14 cellular contexts compared by ENCODE assay signal in genomic region chr3:156321934-156322333, GRCh38.
"Had no signal": no experiment of that assay in that cellular context is flagged by ENCODE, and none has a peak within 500 bp of the region (broad histone marks: within the 10 kb centered on the region; RNA-seq: fewer than 3 reads in every experiment).

No MANE protein-coding gene starts in this region.

- H3K4me1 ChIP-seq: testis, upper lobe of right lung had no signal

- H3K79me2 ChIP-seq: hepatocyte had no signal

- H3K4me2 ChIP-seq: hepatocyte had no signal

- H2AFZ ChIP-seq: hepatocyte had no signal

- ATAC-seq: activated naive CD8-positive, alpha-beta T cell treated with anti-CD3 and anti-CD28 coated beads, Interleukin-2, amount 50 U/mL, for 24 hours; left colon; natural killer cell; upper lobe of right lung; WTC11 had no signal

- H3K27me3 ChIP-seq: cardiac muscle cell, hepatocyte, testis, upper lobe of right lung had no signal

- H3K27ac ChIP-seq: cardiac muscle cell, hepatocyte, testis, upper lobe of right lung had no signal

- DNase-seq: activated CD4-positive, alpha-beta T cell treated with anti-CD3 and anti-CD28 coated beads for 48 hours; activated naive CD4-positive, alpha-beta T cell treated with Interleukin-2 at 50 U/mL for 16 hours; activated naive CD8-positive, alpha-beta T cell treated with anti-CD3 and anti-CD28 coated beads, Interleukin-2, amount 50 U/mL, for 24 hours; effector CD8-positive, alpha-beta T cell; left colon; natural killer cell; occipital lobe; stimulated activated CD4-positive, alpha-beta T cell treated with anti-CD3 and anti-CD28 coated beads, Interleukin-2, amount 100 ng/mL, for 48 hours; stimulated activated naive CD4-positive, alpha-beta T cell treated with Interleukin-2 at 50 U/mL for 16 hours; testis; upper lobe of right lung had no signal

- H3K4me3 ChIP-seq: cardiac muscle cell, hepatocyte, testis, upper lobe of right lung had no signal

- H3K9me3 ChIP-seq: testis, upper lobe of right lung had no signal

- H3K36me3 ChIP-seq: cardiac muscle cell, upper lobe of right lung had no signal
